In the genomic region with DNA sequence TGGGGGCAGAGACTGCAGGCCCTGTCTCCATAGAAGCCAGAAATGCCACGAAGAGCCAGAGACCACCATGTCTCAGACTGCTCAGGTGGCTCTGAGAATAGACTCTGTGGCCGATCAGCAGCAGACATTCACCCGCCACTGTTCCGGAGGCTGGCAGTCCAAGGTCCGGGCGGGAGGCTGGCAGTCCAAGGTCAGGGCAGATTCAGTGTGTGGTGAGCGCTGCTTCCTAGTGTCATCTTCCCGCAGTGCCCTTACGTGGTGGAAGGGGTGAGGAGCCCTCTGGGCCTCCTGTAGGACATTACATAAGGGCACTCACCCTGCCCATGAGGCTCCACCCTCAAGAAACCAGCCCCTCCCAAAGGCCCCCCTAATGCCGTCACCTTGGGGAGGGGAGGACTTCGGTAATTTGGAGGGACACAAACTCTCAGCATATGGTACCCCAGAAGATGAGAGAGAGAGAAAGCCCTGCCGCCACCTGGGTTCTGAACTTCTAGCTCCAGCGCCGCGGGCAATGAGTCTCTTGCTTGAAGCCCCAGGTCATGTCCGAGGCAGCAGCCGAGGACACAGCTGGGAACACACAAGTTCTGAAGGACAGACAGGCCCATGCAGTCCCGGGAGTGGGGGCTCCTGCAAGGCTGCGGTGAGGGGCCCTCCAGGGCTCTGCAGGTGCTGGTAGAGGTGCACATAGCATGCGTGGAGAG, we compare ENCODE assay signal across 1 cellular context.
TF ChIP-seq lines count a peak whose summit lies in the region.

No MANE protein-coding gene starts in this region.

TF ChIP-seq in HepG2, 621 proteins besides CTCF, POLR2A, EP300 and RAD21 (continued from another document and continues in another):
- TF ChIP-seq, protein P1, sequence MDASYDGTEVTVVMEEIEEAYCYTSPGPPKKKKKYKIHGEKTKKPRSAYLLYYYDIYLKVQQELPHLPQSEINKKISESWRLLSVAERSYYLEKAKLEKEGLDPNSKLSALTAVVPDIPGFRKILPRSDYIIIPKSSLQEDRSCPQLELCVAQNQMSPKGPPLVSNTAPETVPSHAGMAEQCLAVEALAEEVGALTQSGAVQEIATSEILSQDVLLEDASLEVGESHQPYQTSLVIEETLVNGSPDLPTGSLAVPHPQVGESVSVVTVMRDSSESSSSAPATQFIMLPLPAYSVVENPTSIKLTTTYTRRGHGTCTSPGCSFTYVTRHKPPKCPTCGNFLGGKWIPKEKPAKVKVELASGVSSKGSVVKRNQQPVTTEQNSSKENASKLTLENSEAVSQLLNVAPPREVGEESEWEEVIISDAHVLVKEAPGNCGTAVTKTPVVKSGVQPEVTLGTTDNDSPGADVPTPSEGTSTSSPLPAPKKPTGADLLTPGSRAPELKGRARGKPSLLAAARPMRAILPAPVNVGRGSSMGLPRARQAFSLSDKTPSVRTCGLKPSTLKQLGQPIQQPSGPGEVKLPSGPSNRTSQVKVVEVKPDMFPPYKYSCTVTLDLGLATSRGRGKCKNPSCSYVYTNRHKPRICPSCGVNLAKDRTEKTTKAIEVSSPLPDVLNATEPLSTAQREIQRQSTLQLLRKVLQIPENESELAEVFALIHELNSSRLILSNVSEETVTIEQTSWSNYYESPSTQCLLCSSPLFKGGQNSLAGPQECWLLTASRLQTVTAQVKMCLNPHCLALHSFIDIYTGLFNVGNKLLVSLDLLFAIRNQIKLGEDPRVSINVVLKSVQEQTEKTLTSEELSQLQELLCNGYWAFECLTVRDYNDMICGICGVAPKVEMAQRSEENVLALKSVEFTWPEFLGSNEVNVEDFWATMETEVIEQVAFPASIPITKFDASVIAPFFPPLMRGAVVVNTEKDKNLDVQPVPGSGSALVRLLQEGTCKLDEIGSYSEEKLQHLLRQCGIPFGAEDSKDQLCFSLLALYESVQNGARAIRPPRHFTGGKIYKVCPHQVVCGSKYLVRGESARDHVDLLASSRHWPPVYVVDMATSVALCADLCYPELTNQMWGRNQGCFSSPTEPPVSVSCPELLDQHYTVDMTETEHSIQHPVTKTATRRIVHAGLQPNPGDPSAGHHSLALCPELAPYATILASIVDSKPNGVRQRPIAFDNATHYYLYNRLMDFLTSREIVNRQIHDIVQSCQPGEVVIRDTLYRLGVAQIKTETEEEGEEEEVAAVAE (CRISPR knock-in tag; IDR thresholded peaks at IDR 0.05; ENCODE audit: borderline replicate concordance): no peak
- TF ChIP-seq, protein P2, sequence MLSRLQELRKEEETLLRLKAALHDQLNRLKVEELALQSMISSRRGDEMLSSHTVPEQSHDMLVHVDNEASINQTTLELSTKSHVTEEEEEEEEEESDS (CRISPR knock-in tag; IDR thresholded peaks at IDR 0.05; ENCODE audit: borderline replicate concordance): no peak
- TF ChIP-seq, protein P3, sequence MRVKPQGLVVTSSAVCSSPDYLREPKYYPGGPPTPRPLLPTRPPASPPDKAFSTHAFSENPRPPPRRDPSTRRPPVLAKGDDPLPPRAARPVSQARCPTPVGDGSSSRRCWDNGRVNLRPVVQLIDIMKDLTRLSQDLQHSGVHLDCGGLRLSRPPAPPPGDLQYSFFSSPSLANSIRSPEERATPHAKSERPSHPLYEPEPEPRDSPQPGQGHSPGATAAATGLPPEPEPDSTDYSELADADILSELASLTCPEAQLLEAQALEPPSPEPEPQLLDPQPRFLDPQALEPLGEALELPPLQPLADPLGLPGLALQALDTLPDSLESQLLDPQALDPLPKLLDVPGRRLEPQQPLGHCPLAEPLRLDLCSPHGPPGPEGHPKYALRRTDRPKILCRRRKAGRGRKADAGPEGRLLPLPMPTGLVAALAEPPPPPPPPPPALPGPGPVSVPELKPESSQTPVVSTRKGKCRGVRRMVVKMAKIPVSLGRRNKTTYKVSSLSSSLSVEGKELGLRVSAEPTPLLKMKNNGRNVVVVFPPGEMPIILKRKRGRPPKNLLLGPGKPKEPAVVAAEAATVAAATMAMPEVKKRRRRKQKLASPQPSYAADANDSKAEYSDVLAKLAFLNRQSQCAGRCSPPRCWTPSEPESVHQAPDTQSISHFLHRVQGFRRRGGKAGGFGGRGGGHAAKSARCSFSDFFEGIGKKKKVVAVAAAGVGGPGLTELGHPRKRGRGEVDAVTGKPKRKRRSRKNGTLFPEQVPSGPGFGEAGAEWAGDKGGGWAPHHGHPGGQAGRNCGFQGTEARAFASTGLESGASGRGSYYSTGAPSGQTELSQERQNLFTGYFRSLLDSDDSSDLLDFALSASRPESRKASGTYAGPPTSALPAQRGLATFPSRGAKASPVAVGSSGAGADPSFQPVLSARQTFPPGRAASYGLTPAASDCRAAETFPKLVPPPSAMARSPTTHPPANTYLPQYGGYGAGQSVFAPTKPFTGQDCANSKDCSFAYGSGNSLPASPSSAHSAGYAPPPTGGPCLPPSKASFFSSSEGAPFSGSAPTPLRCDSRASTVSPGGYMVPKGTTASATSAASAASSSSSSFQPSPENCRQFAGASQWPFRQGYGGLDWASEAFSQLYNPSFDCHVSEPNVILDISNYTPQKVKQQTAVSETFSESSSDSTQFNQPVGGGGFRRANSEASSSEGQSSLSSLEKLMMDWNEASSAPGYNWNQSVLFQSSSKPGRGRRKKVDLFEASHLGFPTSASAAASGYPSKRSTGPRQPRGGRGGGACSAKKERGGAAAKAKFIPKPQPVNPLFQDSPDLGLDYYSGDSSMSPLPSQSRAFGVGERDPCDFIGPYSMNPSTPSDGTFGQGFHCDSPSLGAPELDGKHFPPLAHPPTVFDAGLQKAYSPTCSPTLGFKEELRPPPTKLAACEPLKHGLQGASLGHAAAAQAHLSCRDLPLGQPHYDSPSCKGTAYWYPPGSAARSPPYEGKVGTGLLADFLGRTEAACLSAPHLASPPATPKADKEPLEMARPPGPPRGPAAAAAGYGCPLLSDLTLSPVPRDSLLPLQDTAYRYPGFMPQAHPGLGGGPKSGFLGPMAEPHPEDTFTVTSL (CRISPR knock-in tag; IDR thresholded peaks at IDR 0.05; ENCODE audit: borderline replicate concordance): peak; percentile 71; the same call in 1 of the 2 replicates
- TF ChIP-seq ZNF577 (CRISPR knock-in tag; IDR thresholded peaks at IDR 0.05; ENCODE audit: borderline replicate concordance, low read depth): no peak
- no peak for TF ChIP-seq HIVEP1 (CRISPR knock-in tag; IDR thresholded peaks at IDR 0.05)
- TF ChIP-seq CBX2 (IDR thresholded peaks at IDR 0.05; ENCODE audit: low read depth, low read length): no peak
- no peak for TF ChIP-seq CBX2 (CRISPR knock-in tag; IDR thresholded peaks at IDR 0.05; ENCODE audit: low read depth)
- TF ChIP-seq SMYD3 (CRISPR knock-in tag; IDR thresholded peaks at IDR 0.05): no peak
- no peak for TF ChIP-seq NR1H2 (CRISPR knock-in tag; IDR thresholded peaks at IDR 0.05; ENCODE audit: borderline replicate concordance, low read depth)
- TF ChIP-seq ZBTB1 (CRISPR knock-in tag; IDR thresholded peaks at IDR 0.05; ENCODE audit: borderline replicate concordance): no peak
- no peak for TF ChIP-seq ZNF780A (CRISPR knock-in tag; IDR thresholded peaks at IDR 0.05)
- TF ChIP-seq FLYWCH1 (CRISPR knock-in tag; IDR thresholded peaks at IDR 0.05): no peak
- no peak for TF ChIP-seq ZNF232 (CRISPR knock-in tag; IDR thresholded peaks at IDR 0.05; ENCODE audit: borderline replicate concordance)
- TF ChIP-seq ZNF510 (CRISPR knock-in tag; IDR thresholded peaks at IDR 0.05; ENCODE audit: low read depth): no peak
- TF ChIP-seq TAF15 (IDR thresholded peaks at IDR 0.05; ENCODE audit: low read depth, low read length, poor library complexity, severe bottlenecking): no peak
- no peak for TF ChIP-seq ZNF773 (CRISPR knock-in tag; IDR thresholded peaks at IDR 0.05; ENCODE audit: borderline replicate concordance)
- no peak for TF ChIP-seq MATR3 (CRISPR knock-in tag; IDR thresholded peaks at IDR 0.05)
- peak; percentile 32; the same call in 1 of the 2 replicates for TF ChIP-seq ZNF724P (CRISPR knock-in tag; IDR thresholded peaks at IDR 0.05; ENCODE audit: borderline replicate concordance)
- TF ChIP-seq TRIM24 (CRISPR knock-in tag; IDR thresholded peaks at IDR 0.05): peak; percentile 76; the same call in 1 of the 2 replicates
- TF ChIP-seq MXD4 (CRISPR knock-in tag; IDR thresholded peaks at IDR 0.05): no peak
- TF ChIP-seq HNRNPK (IDR thresholded peaks at IDR 0.05; ENCODE audit: low read depth, low read length, poor library complexity, severe bottlenecking): no peak
- TF ChIP-seq, protein P4, sequence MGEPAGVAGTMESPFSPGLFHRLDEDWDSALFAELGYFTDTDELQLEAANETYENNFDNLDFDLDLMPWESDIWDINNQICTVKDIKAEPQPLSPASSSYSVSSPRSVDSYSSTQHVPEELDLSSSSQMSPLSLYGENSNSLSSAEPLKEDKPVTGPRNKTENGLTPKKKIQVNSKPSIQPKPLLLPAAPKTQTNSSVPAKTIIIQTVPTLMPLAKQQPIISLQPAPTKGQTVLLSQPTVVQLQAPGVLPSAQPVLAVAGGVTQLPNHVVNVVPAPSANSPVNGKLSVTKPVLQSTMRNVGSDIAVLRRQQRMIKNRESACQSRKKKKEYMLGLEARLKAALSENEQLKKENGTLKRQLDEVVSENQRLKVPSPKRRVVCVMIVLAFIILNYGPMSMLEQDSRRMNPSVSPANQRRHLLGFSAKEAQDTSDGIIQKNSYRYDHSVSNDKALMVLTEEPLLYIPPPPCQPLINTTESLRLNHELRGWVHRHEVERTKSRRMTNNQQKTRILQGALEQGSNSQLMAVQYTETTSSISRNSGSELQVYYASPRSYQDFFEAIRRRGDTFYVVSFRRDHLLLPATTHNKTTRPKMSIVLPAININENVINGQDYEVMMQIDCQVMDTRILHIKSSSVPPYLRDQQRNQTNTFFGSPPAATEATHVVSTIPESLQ (CRISPR knock-in tag; conservative IDR thresholded peaks at IDR 0.05): no peak
- peak in 1 of 2 experiments; percentile 75; a peak in 2 of 4 replicates for TF ChIP-seq KLF16 (CRISPR knock-in tag; IDR thresholded peaks at IDR 0.05)
- TF ChIP-seq, protein P5, sequence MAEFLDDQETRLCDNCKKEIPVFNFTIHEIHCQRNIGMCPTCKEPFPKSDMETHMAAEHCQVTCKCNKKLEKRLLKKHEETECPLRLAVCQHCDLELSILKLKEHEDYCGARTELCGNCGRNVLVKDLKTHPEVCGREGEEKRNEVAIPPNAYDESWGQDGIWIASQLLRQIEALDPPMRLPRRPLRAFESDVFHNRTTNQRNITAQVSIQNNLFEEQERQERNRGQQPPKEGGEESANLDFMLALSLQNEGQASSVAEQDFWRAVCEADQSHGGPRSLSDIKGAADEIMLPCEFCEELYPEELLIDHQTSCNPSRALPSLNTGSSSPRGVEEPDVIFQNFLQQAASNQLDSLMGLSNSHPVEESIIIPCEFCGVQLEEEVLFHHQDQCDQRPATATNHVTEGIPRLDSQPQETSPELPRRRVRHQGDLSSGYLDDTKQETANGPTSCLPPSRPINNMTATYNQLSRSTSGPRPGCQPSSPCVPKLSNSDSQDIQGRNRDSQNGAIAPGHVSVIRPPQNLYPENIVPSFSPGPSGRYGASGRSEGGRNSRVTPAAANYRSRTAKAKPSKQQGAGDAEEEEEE (CRISPR knock-in tag; IDR thresholded peaks at IDR 0.05; ENCODE audit: borderline replicate concordance): no peak
- no peak for TF ChIP-seq SRF (IDR thresholded peaks at IDR 0.05; ENCODE audit: low read depth, low read length)
- TF ChIP-seq, protein P6, sequence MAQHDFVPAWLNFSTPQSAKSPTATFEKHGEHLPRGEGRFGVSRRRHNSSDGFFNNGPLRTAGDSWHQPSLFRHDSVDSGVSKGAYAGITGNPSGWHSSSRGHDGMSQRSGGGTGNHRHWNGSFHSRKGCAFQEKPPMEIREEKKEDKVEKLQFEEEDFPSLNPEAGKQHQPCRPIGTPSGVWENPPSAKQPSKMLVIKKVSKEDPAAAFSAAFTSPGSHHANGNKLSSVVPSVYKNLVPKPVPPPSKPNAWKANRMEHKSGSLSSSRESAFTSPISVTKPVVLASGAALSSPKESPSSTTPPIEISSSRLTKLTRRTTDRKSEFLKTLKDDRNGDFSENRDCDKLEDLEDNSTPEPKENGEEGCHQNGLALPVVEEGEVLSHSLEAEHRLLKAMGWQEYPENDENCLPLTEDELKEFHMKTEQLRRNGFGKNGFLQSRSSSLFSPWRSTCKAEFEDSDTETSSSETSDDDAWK (CRISPR knock-in tag; IDR thresholded peaks at IDR 0.05): no peak
- TF ChIP-seq, protein P7, sequence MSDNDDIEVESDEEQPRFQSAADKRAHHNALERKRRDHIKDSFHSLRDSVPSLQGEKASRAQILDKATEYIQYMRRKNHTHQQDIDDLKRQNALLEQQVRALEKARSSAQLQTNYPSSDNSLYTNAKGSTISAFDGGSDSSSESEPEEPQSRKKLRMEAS (IDR thresholded peaks at IDR 0.05): peak; percentile 54; the same call in 1 of the 2 replicates
- no peak for TF ChIP-seq ZNF672 (CRISPR knock-in tag; IDR thresholded peaks at IDR 0.05)
- peak; percentile 46; the same call in 1 of the 2 replicates for TF ChIP-seq ZBTB42 (CRISPR knock-in tag; IDR thresholded peaks at IDR 0.05)
- no peak for TF ChIP-seq CC2D1A (CRISPR knock-in tag; IDR thresholded peaks at IDR 0.05)
- TF ChIP-seq, protein P8, sequence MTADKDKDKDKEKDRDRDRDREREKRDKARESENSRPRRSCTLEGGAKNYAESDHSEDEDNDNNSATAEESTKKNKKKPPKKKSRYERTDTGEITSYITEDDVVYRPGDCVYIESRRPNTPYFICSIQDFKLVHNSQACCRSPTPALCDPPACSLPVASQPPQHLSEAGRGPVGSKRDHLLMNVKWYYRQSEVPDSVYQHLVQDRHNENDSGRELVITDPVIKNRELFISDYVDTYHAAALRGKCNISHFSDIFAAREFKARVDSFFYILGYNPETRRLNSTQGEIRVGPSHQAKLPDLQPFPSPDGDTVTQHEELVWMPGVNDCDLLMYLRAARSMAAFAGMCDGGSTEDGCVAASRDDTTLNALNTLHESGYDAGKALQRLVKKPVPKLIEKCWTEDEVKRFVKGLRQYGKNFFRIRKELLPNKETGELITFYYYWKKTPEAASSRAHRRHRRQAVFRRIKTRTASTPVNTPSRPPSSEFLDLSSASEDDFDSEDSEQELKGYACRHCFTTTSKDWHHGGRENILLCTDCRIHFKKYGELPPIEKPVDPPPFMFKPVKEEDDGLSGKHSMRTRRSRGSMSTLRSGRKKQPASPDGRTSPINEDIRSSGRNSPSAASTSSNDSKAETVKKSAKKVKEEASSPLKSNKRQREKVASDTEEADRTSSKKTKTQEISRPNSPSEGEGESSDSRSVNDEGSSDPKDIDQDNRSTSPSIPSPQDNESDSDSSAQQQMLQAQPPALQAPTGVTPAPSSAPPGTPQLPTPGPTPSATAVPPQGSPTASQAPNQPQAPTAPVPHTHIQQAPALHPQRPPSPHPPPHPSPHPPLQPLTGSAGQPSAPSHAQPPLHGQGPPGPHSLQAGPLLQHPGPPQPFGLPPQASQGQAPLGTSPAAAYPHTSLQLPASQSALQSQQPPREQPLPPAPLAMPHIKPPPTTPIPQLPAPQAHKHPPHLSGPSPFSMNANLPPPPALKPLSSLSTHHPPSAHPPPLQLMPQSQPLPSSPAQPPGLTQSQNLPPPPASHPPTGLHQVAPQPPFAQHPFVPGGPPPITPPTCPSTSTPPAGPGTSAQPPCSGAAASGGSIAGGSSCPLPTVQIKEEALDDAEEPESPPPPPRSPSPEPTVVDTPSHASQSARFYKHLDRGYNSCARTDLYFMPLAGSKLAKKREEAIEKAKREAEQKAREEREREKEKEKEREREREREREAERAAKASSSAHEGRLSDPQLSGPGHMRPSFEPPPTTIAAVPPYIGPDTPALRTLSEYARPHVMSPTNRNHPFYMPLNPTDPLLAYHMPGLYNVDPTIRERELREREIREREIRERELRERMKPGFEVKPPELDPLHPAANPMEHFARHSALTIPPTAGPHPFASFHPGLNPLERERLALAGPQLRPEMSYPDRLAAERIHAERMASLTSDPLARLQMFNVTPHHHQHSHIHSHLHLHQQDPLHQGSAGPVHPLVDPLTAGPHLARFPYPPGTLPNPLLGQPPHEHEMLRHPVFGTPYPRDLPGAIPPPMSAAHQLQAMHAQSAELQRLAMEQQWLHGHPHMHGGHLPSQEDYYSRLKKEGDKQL (CRISPR knock-in tag; IDR thresholded peaks at IDR 0.05; ENCODE audit: low read depth): peak; percentile 43; the same call in 1 of the 2 replicates
- TF ChIP-seq ZSCAN12 (CRISPR knock-in tag; IDR thresholded peaks at IDR 0.05): no peak
- TF ChIP-seq YEATS4 (CRISPR knock-in tag; IDR thresholded peaks at IDR 0.05; ENCODE audit: borderline replicate concordance): no peak
- TF ChIP-seq ZNF143 (CRISPR knock-in tag; IDR thresholded peaks at IDR 0.05): no peak
